Comparison of ENCODE assay signal across 10 cellular contexts in the genomic region with DNA sequence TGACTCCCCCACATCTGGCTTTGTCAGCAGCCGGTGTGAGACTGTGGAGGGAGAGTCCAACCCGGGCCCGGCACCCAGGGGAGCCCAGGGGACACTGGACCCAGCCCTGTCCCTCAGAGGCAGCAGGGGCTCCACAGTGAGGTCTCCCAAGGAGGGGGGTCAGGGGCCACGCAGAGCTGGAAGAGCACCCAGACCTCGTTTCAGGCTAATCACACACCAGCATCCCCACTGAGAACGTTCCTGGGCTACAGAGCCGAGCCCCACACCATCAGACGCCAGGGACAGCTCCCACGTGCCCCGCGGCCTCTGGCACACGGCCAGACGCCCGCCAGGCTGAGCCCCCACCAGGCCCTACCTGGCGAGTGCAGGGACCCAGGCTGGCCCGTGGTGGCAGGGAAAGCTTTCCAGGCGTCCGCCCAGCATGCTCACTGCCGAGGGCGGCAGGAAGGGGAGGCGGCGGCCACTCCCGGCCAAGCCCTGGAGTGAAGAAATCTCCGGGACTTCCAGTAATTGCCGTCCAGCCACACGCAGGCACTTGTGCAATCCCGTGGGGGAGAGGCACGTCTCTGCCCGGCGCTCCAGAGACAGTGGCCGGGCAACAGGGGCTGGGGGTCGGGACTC. TPM values are rescaled to one million over a fixed set of nuclear protein-coding genes. Genes with fewer than 3 reads are reported as not detected.
A peak's percentile ranks its signal among the peaks of the same experiment; 100 is the strongest.
DNase-seq lines count a peak whose midpoint lies in the region; ATAC-seq, FAIRE-seq and TF ChIP-seq lines count a peak whose summit lies in the region.
"Had no signal": no experiment of that assay in that cellular context is flagged by ENCODE, and none has a peak within 500 bp of the region (broad histone marks: within the 10 kb centered on the region; RNA-seq: fewer than 3 reads in every experiment).

No MANE protein-coding gene starts in this region.

- DNase-seq in cardiac fibroblast (ENCODE audit: low read depth in 2 of 2) = peak; percentile 92 to 96
- peak; percentile 84 for DNase-seq in stromal cell of bone marrow (ENCODE audit: low read depth)
- no peak for DNase-seq in CD4-positive, alpha-beta memory T cell
- DNase-seq in urothelium cell line (ENCODE audit: low spot score) = no peak
- DNase-seq in effector memory CD4-positive, alpha-beta T cell = no peak
- DNase-seq: OCI-M1 had no signal

- no peaks in the 10 kb centered on the region for H3K27me3 ChIP-seq in layer of hippocampus (ENCODE audit: control insufficient read depth, insufficient read depth, low read length)
- no peaks in the 10 kb centered on the region for H3K27me3 ChIP-seq in CD4-positive, alpha-beta memory T cell (ENCODE audit: insufficient read depth, low read length)
- no peaks in the 10 kb centered on the region for H3K27me3 ChIP-seq in effector memory CD4-positive, alpha-beta T cell (replicated peaks; ENCODE audit: control insufficient read depth, insufficient read depth, low read length, poor library complexity, severe bottlenecking)

- H3K36me3 Mint-ChIP-seq in CD4-positive, alpha-beta memory T cell = peaks cover 0 to 5% of the 10 kb centered on the region in 2 donors

- no peak for TF ChIP-seq CTCF in cardiac fibroblast (IDR thresholded peaks at IDR 0.05; ENCODE audit: low read depth, low read length)

- no peaks in the 10 kb centered on the region for H3K9me3 Mint-ChIP-seq in CD4-positive, alpha-beta memory T cell

- intact Hi-C loops in CD4-positive, alpha-beta memory T cell (cut with micrococcal nuclease) = no loop called here

- POLR2A ChIA-PET in CD4-positive, alpha-beta memory T cell (lab: Charles Lee; ENCODE audit: partially characterized antibody) = interaction anchor here (0.6 kb wide), 1 partner anchor 36 kb away, joined by 3 read pairs; no protein-coding TSS in a partner anchor

- peak overlapping the region; percentile 24 to 51 for H3K4me3 ChIP-seq in cardiac fibroblast (replicated peaks in 1 of 2; ENCODE audit: low read depth in 2 of 2, low read length in 2 of 2)
- no peak overlapping the region for H3K4me3 ChIP-seq in CD4-positive, alpha-beta memory T cell (ENCODE audit: low read length in 2 of 2)
- H3K4me3 ChIP-seq in effector memory CD4-positive, alpha-beta T cell (ENCODE audit: insufficient read depth, low read depth, low read length, poor library complexity, severe bottlenecking) = no peak overlapping the region

- peaks cover 0 to 3% (median under 1%) of the 10 kb centered on the region in 4 donors for H3K4me1 Mint-ChIP-seq in CD4-positive, alpha-beta memory T cell

- no peak; the same call in 1 of the 2 replicates for TF ChIP-seq RAD21 in Ishikawa (IDR thresholded peaks at IDR 0.05; ENCODE audit: low read depth)

- TF ChIP-seq EP300 in Ishikawa (IDR thresholded peaks at IDR 0.05; ENCODE audit: borderline replicate concordance) = peak; percentile 13; the same call in 1 of the 2 replicates

- H3K27ac Mint-ChIP-seq in CD4-positive, alpha-beta memory T cell = no peak overlapping the region

- FAIRE-seq in urothelium cell line (lab: Jason Lieb, UNC) = no peak
- FAIRE-seq: colon had no signal

- no peaks in the 10 kb centered on the region for H3K27me3 Mint-ChIP-seq in CD4-positive, alpha-beta memory T cell

- H3K4me3 Mint-ChIP-seq in CD4-positive, alpha-beta memory T cell = no peak overlapping the region

- H3K27ac ChIP-seq in layer of hippocampus (ENCODE audit: low read depth, low read length) = peak overlapping the region; percentile 74
- H3K27ac ChIP-seq in CD4-positive, alpha-beta memory T cell (ENCODE audit: low read depth, low read length) = no peak overlapping the region
- H3K27ac ChIP-seq in effector memory CD4-positive, alpha-beta T cell (ENCODE audit: insufficient read depth, low read length, poor library complexity, severe bottlenecking) = no peak overlapping the region

- ATAC-seq in activated CD4-positive, CD25-positive, alpha-beta regulatory T cell treated with anti-CD3 and anti-CD28 coated beads, Interleukin-2, amount 50 U/mL, for 24 hours = no peak

- H3K4me1 ChIP-seq in CD4-positive, alpha-beta memory T cell (ENCODE audit: insufficient read depth, low read length) = no peaks in the 10 kb centered on the region
- H3K4me1 ChIP-seq in effector memory CD4-positive, alpha-beta T cell (ENCODE audit: control insufficient read depth, insufficient read depth, low read length, poor library complexity, severe bottlenecking) = no peaks in the 10 kb centered on the region

- CTCF ChIA-PET in CD4-positive, alpha-beta memory T cell (lab: Charles Lee; ENCODE audit: partially characterized antibody) = no interaction called here

- H3K36me3 ChIP-seq in CD4-positive, alpha-beta memory T cell (ENCODE audit: insufficient read depth, low read length) = peaks cover 5% of the 10 kb centered on the region
- peaks cover 36% of the 10 kb centered on the region for H3K36me3 ChIP-seq in effector memory CD4-positive, alpha-beta T cell (ENCODE audit: control insufficient read depth, insufficient read depth, low read length)

- H3K9me3 ChIP-seq in CD4-positive, alpha-beta memory T cell (ENCODE audit: control insufficient read depth in 1 of 2, low read length in 2 of 2) = no peaks in the 10 kb centered on the region
- H3K9me3 ChIP-seq in effector memory CD4-positive, alpha-beta T cell (ENCODE audit: control insufficient read depth, low read length) = no peaks in the 10 kb centered on the region

TF ChIP-seq in Ishikawa, 13 proteins besides CTCF, POLR2A, EP300 and RAD21:
- no peak; the same call in 1 of the 2 replicates for TF ChIP-seq TCF12 (IDR thresholded peaks at IDR 0.05; ENCODE audit: low read depth)
- TF ChIP-seq NFIC (IDR thresholded peaks at IDR 0.05) = peak; percentile 70
- TF ChIP-seq USF1 (IDR thresholded peaks at IDR 0.05) = no peak; the same call in 1 of the 2 replicates
- TF ChIP-seq YY1 (IDR thresholded peaks at IDR 0.05; ENCODE audit: low read depth) = no peak
- TF ChIP-seq TEAD4 (IDR thresholded peaks at IDR 0.05) = peak; percentile 13; the same call in 1 of the 2 replicates
- TF ChIP-seq CEBPB (IDR thresholded peaks at IDR 0.05) = peak; percentile 98
- no peak for TF ChIP-seq EGR1 (IDR thresholded peaks at IDR 0.05)
- TF ChIP-seq, protein P1, sequence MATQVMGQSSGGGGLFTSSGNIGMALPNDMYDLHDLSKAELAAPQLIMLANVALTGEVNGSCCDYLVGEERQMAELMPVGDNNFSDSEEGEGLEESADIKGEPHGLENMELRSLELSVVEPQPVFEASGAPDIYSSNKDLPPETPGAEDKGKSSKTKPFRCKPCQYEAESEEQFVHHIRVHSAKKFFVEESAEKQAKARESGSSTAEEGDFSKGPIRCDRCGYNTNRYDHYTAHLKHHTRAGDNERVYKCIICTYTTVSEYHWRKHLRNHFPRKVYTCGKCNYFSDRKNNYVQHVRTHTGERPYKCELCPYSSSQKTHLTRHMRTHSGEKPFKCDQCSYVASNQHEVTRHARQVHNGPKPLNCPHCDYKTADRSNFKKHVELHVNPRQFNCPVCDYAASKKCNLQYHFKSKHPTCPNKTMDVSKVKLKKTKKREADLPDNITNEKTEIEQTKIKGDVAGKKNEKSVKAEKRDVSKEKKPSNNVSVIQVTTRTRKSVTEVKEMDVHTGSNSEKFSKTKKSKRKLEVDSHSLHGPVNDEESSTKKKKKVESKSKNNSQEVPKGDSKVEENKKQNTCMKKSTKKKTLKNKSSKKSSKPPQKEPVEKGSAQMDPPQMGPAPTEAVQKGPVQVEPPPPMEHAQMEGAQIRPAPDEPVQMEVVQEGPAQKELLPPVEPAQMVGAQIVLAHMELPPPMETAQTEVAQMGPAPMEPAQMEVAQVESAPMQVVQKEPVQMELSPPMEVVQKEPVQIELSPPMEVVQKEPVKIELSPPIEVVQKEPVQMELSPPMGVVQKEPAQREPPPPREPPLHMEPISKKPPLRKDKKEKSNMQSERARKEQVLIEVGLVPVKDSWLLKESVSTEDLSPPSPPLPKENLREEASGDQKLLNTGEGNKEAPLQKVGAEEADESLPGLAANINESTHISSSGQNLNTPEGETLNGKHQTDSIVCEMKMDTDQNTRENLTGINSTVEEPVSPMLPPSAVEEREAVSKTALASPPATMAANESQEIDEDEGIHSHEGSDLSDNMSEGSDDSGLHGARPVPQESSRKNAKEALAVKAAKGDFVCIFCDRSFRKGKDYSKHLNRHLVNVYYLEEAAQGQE (IDR thresholded peaks at IDR 0.05; ENCODE audit: low read depth) = no peak
- TF ChIP-seq MAX (IDR thresholded peaks at IDR 0.05) = peak; percentile 53
- TF ChIP-seq ZBTB7A (IDR thresholded peaks at IDR 0.05; ENCODE audit: low read depth) = peak; percentile 39
- TF ChIP-seq CREB1 (IDR thresholded peaks at IDR 0.05; ENCODE audit: low read depth) = no peak
- TF ChIP-seq FOXM1 (IDR thresholded peaks at IDR 0.05; ENCODE audit: borderline replicate concordance, low read depth) = no peak
- TF ChIP-seq TAF1 (IDR thresholded peaks at IDR 0.05; ENCODE audit: low read depth) = no peak

RNA-seq across cellular contexts. Expression of gene SBNO2, which starts 19.2 kb away (rescaled TPM):
- total RNA-seq in CD4-positive, alpha-beta memory T cell = 10 to 100 TPM; 92.6 to 98.6 TPM
- polyA plus RNA-seq in CD4-positive, alpha-beta memory T cell = 1 to 10 TPM in 1 of 2 donors, under 1 TPM in 1; 0.37 to 3.5 TPM

RNA-seq across cellular contexts. Expression of gene STK11, which starts 50.7 kb away (rescaled TPM):
- total RNA-seq in CD4-positive, alpha-beta memory T cell = 100 to 1,000 TPM; 112 to 114 TPM
- 10 to 100 TPM; 11.0 to 43.5 TPM for polyA plus RNA-seq in CD4-positive, alpha-beta memory T cell

RNA-seq across cellular contexts. Expression of gene GPX4, which starts 51.0 kb away (rescaled TPM):
- total RNA-seq in CD4-positive, alpha-beta memory T cell = 100 to 1,000 TPM; 210 to 220 TPM
- polyA plus RNA-seq in CD4-positive, alpha-beta memory T cell = 100 to 1,000 TPM; 399 to 406 TPM

RNA-seq across cellular contexts. Expression of gene POLR2E, which starts 59.7 kb away (rescaled TPM):
- 10 to 100 TPM; 76.0 to 80.0 TPM for total RNA-seq in CD4-positive, alpha-beta memory T cell
- 100 to 1,000 TPM; 167 to 197 TPM for polyA plus RNA-seq in CD4-positive, alpha-beta memory T cell

Comparison
In these comparisons a context has a peak if more than half of its experiments do, and no peak if none do; other contexts are left out.
1. DNase-seq: peak in cardiac fibroblast (2 of 2) and stromal cell of bone marrow (single experiment); none in CD4-positive, alpha-beta memory T cell (0 of 5), urothelium cell line (single experiment) and effector memory CD4-positive, alpha-beta T cell (0 of 3).
2. H3K4me3 ChIP-seq: peak in cardiac fibroblast (2 of 2); none in CD4-positive, alpha-beta memory T cell (0 of 2) and effector memory CD4-positive, alpha-beta T cell (single experiment).